In the genomic region with DNA sequence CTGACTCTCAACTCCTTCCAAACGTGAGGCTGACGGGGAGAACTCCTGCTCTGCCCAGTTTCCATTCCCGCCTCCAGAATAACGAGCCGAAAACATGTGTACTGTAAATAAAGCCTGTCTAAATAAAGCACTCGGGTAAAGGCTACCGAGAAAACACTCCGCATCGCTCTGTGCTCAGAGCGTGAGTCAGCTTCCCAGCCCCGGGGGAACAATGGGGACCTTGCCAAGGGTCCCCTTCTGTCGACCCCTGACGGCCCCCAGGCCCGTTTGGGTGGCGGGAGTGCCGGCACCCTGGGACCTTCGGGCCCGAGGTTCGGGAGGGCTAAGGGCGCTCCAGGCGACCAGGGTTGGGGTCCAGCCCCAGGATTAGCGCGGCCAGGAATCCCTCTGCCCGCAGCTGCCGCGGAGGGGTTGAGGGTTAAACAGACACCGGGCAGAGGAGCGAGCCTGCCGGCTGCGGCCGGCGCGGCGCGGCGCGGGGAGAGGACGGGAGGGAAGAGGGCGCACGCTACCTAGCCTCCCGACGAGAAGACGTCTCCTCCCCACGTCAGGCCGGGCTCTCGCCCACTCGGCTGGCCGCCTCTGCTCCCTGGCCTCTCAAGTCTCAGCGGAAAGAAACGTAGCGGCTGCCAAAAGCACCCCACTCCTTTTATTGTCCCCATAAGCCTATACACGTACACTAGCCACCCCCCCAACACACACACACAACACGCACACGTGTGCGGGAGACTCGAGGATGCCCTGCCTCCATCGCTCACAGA, we compare ENCODE assay signal across 8 cellular contexts.
A peak's percentile ranks its signal among the peaks of the same experiment; 100 is the strongest.
DNase-seq lines count a peak whose midpoint lies in the region; ATAC-seq and TF ChIP-seq lines count a peak whose summit lies in the region.

No MANE protein-coding gene starts in this region.

- no peak for TF ChIP-seq POLR2A in HCT116 (IDR thresholded peaks at IDR 0.05; ENCODE audit: borderline replicate concordance, extremely low read depth, insufficient read depth, insufficient read length)
- TF ChIP-seq POLR2A in esophagus muscularis mucosa (IDR thresholded peaks at IDR 0.05; ENCODE audit: low read depth): no peak
- TF ChIP-seq POLR2A in ovary (IDR thresholded peaks at IDR 0.05): no peak

- peak overlapping the region; percentile 80 for H3K4me3 Mint-ChIP-seq in activated CD4-positive, alpha-beta T cell treated with anti-CD3 and anti-CD28 coated beads, Interleukin-2, amount 10 ng/mL, durations not matched to agents 24 days and 14 days

- no peaks in the 10 kb centered on the region for H4K20me1 ChIP-seq in HCT116 (ENCODE audit: insufficient read depth)

- TF ChIP-seq EP300 in esophagus muscularis mucosa (IDR thresholded peaks at IDR 0.05) (no peak), ovary (IDR thresholded peaks at IDR 0.05) (no peak)

- TF ChIP-seq CTCF in HCT116 (IDR thresholded peaks at IDR 0.05 in 2 of 3, conservative IDR thresholded peaks at IDR 0.05 in 1 of 3; ENCODE audit: borderline replicate concordance in 1 of 3, insufficient read depth in 1 of 3, low read depth in 2 of 3, low read length in 2 of 3): no peak
- TF ChIP-seq CTCF in esophagus muscularis mucosa (IDR thresholded peaks at IDR 0.05): no peak
- no peak for TF ChIP-seq CTCF in ovary (IDR thresholded peaks at IDR 0.05)

- H3K4me1 ChIP-seq in HCT116 (ENCODE audit: control insufficient read depth in 1 of 2, insufficient read depth in 2 of 2, low read length in 2 of 2) (peaks cover 4 to 20% of the 10 kb centered on the region in 2 experiments; a peak in 2 of 4 replicates), esophagus muscularis mucosa (peaks cover 16 to 58% (median 38%) of the 10 kb centered on the region in 4 donors), ovary (ENCODE audit: insufficient read depth) (peaks cover 4% of the 10 kb centered on the region)

- H3K27ac ChIP-seq in HCT116 (ENCODE audit: low read depth, low read length) (peak overlapping the region; percentile 82; the same call in 1 of the 2 replicates), esophagus muscularis mucosa (replicated peaks in 1 of 4) (peak overlapping the region; percentile 83 to 92 (median 91)), ovary (peak overlapping the region; percentile 79 to 86)

- peak overlapping the region; percentile 91 for H3K4me2 ChIP-seq in HCT116 (ENCODE audit: low read length)

- H3K27me3 Mint-ChIP-seq in activated CD4-positive, alpha-beta T cell treated with anti-CD3 and anti-CD28 coated beads, Interleukin-2, amount 10 ng/mL, durations not matched to agents 24 days and 14 days: peaks cover 16% of the 10 kb centered on the region

- H3K4me3 ChIP-seq in HCT116 (replicated peaks in 1 of 2; ENCODE audit: low read depth in 1 of 2, low read length in 2 of 2): no peak overlapping the region
- H3K4me3 ChIP-seq in esophagus muscularis mucosa: peak overlapping the region; percentile 56 to 70 (median 61)
- H3K4me3 ChIP-seq in ovary: peak overlapping the region; percentile 49

- no peak for ATAC-seq in HCT116

- TF ChIP-seq RAD21 in HCT116 (IDR thresholded peaks at IDR 0.05; ENCODE audit: low read depth): no peak

- H3K4me1 Mint-ChIP-seq in activated CD4-positive, alpha-beta T cell treated with anti-CD3 and anti-CD28 coated beads, Interleukin-2, amount 10 ng/mL, durations not matched to agents 24 days and 14 days: peaks cover 18% of the 10 kb centered on the region

- no peaks in the 10 kb centered on the region for H3K79me2 ChIP-seq in HCT116 (ENCODE audit: insufficient read depth, low read length)

- DNase-seq in CD1c-positive myeloid dendritic cell (ENCODE audit: extremely low spot score) (peak; percentile 44), HCT116 (ENCODE audit: low read depth, low spot score) (no peak), esophagus muscularis mucosa (ENCODE audit: extremely low spot score) (no peak), ovary (peak; percentile 46 to 67 (median 65)), head of caudate nucleus (no peak), NCI-H2029 treated with DMSO at 0.1 percent for 48 hours (lab: John Stamatoyannopoulos, UW) (no peak), SIG-M5 treated with dmso at 0.1 percent for 504 hours (lab: John Stamatoyannopoulos, UW; ENCODE audit: unreplicated experiment) (no peak)
- no peak for DNase-seq in activated CD4-positive, alpha-beta T cell treated with anti-CD3 and anti-CD28 coated beads, Interleukin-2, amount 10 ng/mL, durations not matched to agents 24 days and 14 days

- H3K9me3 Mint-ChIP-seq in activated CD4-positive, alpha-beta T cell treated with anti-CD3 and anti-CD28 coated beads, Interleukin-2, amount 10 ng/mL, durations not matched to agents 24 days and 14 days: no peaks in the 10 kb centered on the region

- RAD21 ChIA-PET in HCT116 (lab: Charles Lee; ENCODE audit: low non-redundant PET in 1 of 2, low total read pairs in 2 of 2, uncharacterized antibody in 2 of 2, unreplicated experiment in 2 of 2): no interaction called here

- H3K9me3 ChIP-seq in HCT116 (ENCODE audit: control insufficient read depth in 1 of 2, insufficient read depth in 1 of 2, low read depth in 1 of 2, low read length in 2 of 2) (no peaks in the 10 kb centered on the region), esophagus muscularis mucosa (peaks cover 0 to 14% (median 0%) of the 10 kb centered on the region in 4 donors), ovary (peaks cover 0 to 5% of the 10 kb centered on the region in 2 donors)

- no peaks in the 10 kb centered on the region for H3K9me2 ChIP-seq in HCT116 (ENCODE audit: insufficient read depth)

- H3K36me3 ChIP-seq in HCT116 (ENCODE audit: control insufficient read depth in 1 of 2, insufficient read depth in 2 of 2, low read length in 2 of 2): no peaks in the 10 kb centered on the region
- H3K36me3 ChIP-seq in esophagus muscularis mucosa: no peaks in the 10 kb centered on the region
- H3K36me3 ChIP-seq in ovary: no peaks in the 10 kb centered on the region

- CTCF ChIA-PET in HCT116 (lab: Charles Lee): no interaction called here

- H3K27ac Mint-ChIP-seq in activated CD4-positive, alpha-beta T cell treated with anti-CD3 and anti-CD28 coated beads, Interleukin-2, amount 10 ng/mL, durations not matched to agents 24 days and 14 days: peak overlapping the region; percentile 88

- POLR2A ChIA-PET in HCT116 (lab: Charles Lee): no interaction called here

- H2AFZ ChIP-seq in HCT116 (ENCODE audit: low read depth, low read length, poor library complexity, severe bottlenecking): no peak overlapping the region

- H3K27me3 ChIP-seq in HCT116 (ENCODE audit: insufficient read depth, low read length): no peaks in the 10 kb centered on the region
- peaks cover 0 to 25% (median 2%) of the 10 kb centered on the region in 4 donors for H3K27me3 ChIP-seq in esophagus muscularis mucosa
- no peaks in the 10 kb centered on the region for H3K27me3 ChIP-seq in ovary

- BruUV-seq in HCT116 (replicated peaks; lab: Mats Ljungman, UMichigan): no TSS peak

- intact Hi-C loops in HCT116 (cut with micrococcal nuclease): loop anchor here (10.0 kb wide), 1 partner anchor 307 kb away; no protein-coding TSS in a partner anchor
- intact Hi-C loops in activated CD4-positive, alpha-beta T cell treated with anti-CD3 and anti-CD28 coated beads, Interleukin-2, amount 10 ng/mL, durations not matched to agents 24 days and 14 days (cut with micrococcal nuclease): loop anchor here (2.0 to 10.0 kb wide), 5 partner anchors 53 to 240 kb away; no protein-coding TSS in a partner anchor
- intact Hi-C loops in esophagus muscularis mucosa (cut with DNase I): loop anchor here (5.0 to 10.0 kb wide), 5 partner anchors 75 to 277 kb away; no protein-coding TSS in a partner anchor
- intact Hi-C loops in ovary (cut with DNase I): loop anchor here (5.0 to 10.0 kb wide), 6 partner anchors 75 to 197 kb away; partner anchors contain the start of gene BCOR (in 1 of the 4)
- intact Hi-C loops in head of caudate nucleus (cut with DNase I): loop anchor here (5.0 to 10.0 kb wide), 4 partner anchors 85 to 280 kb away; partner anchors contain the start of gene BCOR

- H3K36me3 Mint-ChIP-seq in activated CD4-positive, alpha-beta T cell treated with anti-CD3 and anti-CD28 coated beads, Interleukin-2, amount 10 ng/mL, durations not matched to agents 24 days and 14 days (ENCODE audit: low read depth): no peaks in the 10 kb centered on the region

- whole genome bisulfite sequencing in esophagus muscularis mucosa: 15% methylated on average over 28 of the region's 57 CpGs
- 7 to 9% (median 9%) methylated on average over 57 of the region's 57 CpGs for WGBS in ovary, 3 donors

- no peak overlapping the region for H3K9ac ChIP-seq in HCT116 (ENCODE audit: low read length)

TF ChIP-seq in HCT116, 20 proteins besides CTCF, POLR2A, EP300 and RAD21:
- TF ChIP-seq CEBPB (IDR thresholded peaks at IDR 0.05; ENCODE audit: low read depth) (no peak), EZH2phosphoT487 (IDR thresholded peaks at IDR 0.05; ENCODE audit: borderline replicate concordance) (no peak), JUND (IDR thresholded peaks at IDR 0.05) (no peak), ZNF274 (IDR thresholded peaks at IDR 0.05; ENCODE audit: low read depth, low read length) (no peak)
- TF ChIP-seq, protein P1, sequence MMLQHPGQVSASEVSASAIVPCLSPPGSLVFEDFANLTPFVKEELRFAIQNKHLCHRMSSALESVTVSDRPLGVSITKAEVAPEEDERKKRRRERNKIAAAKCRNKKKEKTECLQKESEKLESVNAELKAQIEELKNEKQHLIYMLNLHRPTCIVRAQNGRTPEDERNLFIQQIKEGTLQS (IDR thresholded peaks at IDR 0.05): no peak
- TF ChIP-seq, protein P2, sequence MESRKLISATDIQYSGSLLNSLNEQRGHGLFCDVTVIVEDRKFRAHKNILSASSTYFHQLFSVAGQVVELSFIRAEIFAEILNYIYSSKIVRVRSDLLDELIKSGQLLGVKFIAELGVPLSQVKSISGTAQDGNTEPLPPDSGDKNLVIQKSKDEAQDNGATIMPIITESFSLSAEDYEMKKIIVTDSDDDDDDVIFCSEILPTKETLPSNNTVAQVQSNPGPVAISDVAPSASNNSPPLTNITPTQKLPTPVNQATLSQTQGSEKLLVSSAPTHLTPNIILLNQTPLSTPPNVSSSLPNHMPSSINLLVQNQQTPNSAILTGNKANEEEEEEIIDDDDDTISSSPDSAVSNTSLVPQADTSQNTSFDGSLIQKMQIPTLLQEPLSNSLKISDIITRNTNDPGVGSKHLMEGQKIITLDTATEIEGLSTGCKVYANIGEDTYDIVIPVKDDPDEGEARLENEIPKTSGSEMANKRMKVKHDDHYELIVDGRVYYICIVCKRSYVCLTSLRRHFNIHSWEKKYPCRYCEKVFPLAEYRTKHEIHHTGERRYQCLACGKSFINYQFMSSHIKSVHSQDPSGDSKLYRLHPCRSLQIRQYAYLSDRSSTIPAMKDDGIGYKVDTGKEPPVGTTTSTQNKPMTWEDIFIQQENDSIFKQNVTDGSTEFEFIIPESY (IDR thresholded peaks at IDR 0.05; ENCODE audit: extremely low read depth, insufficient replicate concordance, low read length): no peak
- TF ChIP-seq, protein P3, sequence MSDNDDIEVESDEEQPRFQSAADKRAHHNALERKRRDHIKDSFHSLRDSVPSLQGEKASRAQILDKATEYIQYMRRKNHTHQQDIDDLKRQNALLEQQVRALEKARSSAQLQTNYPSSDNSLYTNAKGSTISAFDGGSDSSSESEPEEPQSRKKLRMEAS (IDR thresholded peaks at IDR 0.05): no peak

Comparison
In these comparisons a context has a peak if more than half of its experiments do, and no peak if none do; other contexts are left out.
1. DNase-seq: peak in CD1c-positive myeloid dendritic cell (single experiment) and ovary (5 of 5); none in HCT116 (single experiment), activated CD4-positive, alpha-beta T cell treated with anti-CD3 and anti-CD28 coated beads, Interleukin-2, amount 10 ng/mL, durations not matched to agents 24 days and 14 days (single experiment), esophagus muscularis mucosa (single experiment), head of caudate nucleus (0 of 42), NCI-H2029 treated with DMSO at 0.1 percent for 48 hours (single experiment) and SIG-M5 treated with dmso at 0.1 percent for 504 hours (single experiment).
2. H3K4me3 ChIP-seq: peak in esophagus muscularis mucosa (4 of 4) and ovary (single experiment); none in HCT116 (0 of 2).
3. Peak in every context shown above with its lines, with median percentiles within 50 percentile points of each other: H3K27ac ChIP-seq.